In the genomic region with DNA sequence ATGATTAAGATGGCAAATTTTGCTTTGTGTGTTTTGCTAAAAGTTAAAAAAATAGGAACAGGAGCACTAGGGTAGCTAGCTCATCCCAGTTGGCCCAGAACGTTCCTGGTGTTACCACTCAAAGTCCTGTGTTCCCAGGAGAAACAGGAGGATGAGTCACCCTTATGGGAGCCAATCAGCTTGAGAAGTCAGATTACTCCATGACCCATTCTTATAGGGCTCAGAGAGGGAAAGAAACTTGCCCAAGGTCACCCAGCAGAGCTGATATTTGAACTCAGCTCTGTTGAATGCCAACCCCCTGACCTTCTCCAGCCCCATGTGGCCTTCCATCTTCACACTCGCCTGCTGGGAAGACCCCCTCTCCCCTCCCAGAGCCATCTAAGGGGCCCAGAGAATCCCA, we compare ENCODE assay signal across 29 cellular contexts. TPM values are rescaled to one million over a fixed set of nuclear protein-coding genes. Genes with fewer than 3 reads are reported as not detected.
A peak's percentile ranks its signal among the peaks of the same experiment; 100 is the strongest.
DNase-seq lines count a peak whose midpoint lies in the region; ATAC-seq, FAIRE-seq and TF ChIP-seq lines count a peak whose summit lies in the region.
"Had no signal": no experiment of that assay in that cellular context is flagged by ENCODE, and none has a peak within 500 bp of the region (broad histone marks: within the 10 kb centered on the region; RNA-seq: fewer than 3 reads in every experiment).

No MANE protein-coding gene starts in this region.

- FAIRE-seq in endothelial cell of umbilical vein (lab: Jason Lieb, UNC) = no peak
- FAIRE-seq: astrocyte, D721Med, GM12892, urothelium cell line had no signal

- CTCF ChIA-PET in HEK293 (lab: Yijun Ruan, JAX) (interaction anchor here (0.7 kb wide), 1 partner anchor 32 kb away, joined by 3 read pairs; no protein-coding TSS in a partner anchor), endothelial cell of umbilical vein (lab: Charles Lee) (no interaction called here)

- H3K27ac ChIP-seq in HEK293 (ENCODE audit: extremely low read depth, low read depth, low read length) = no peak overlapping the region
- no peak overlapping the region for H3K27ac ChIP-seq in endothelial cell of umbilical vein (ENCODE audit: insufficient read depth, low read depth, low read length)
- H3K27ac ChIP-seq in mesenchymal stem cell (ENCODE audit: low read length, poor library complexity, severe bottlenecking) = no peak overlapping the region
- H3K27ac ChIP-seq: KMS-11, neural progenitor cell, thoracic aorta, VCaP had no signal

- no peak overlapping the region for H3K4me3 ChIP-seq in AG10803 (ENCODE audit: low read length)
- no peak overlapping the region for H3K4me3 ChIP-seq in HEK293 (ENCODE audit: low read depth, low read length)
- no peak overlapping the region for H3K4me3 ChIP-seq in endothelial cell of umbilical vein (replicated peaks in 1 of 3; ENCODE audit: insufficient read depth in 1 of 3, low read depth in 1 of 3, low read length in 3 of 3)
- no peak overlapping the region for H3K4me3 ChIP-seq in mesenchymal stem cell (ENCODE audit: insufficient read depth in 1 of 2, low read depth in 1 of 2, low read length in 2 of 2)
- H3K4me3 ChIP-seq: esophagus muscularis mucosa, neural progenitor cell, thoracic aorta had no signal

- 37% methylated on average over 2 of the region's 2 CpGs for WGBS in mesenchymal stem cell

- TF ChIP-seq CTCF in AG10803 (conservative IDR thresholded peaks at IDR 0.05; ENCODE audit: low read length) (no peak), HEK293 (tag by site-specific recombination; IDR thresholded peaks at IDR 0.05) (no peak), endothelial cell of umbilical vein (IDR thresholded peaks at IDR 0.05; ENCODE audit: extremely low read depth in 1 of 2, insufficient read depth in 1 of 2, low read depth in 1 of 2, low read length in 2 of 2) (no peak)

- H2AFZ ChIP-seq in endothelial cell of umbilical vein (ENCODE audit: low read depth, low read length) = no peak overlapping the region
- no peak overlapping the region for H2AFZ ChIP-seq in mesenchymal stem cell (ENCODE audit: low read depth, low read length)
- H2AFZ ChIP-seq: neural progenitor cell had no signal

- H3K18ac ChIP-seq in mesenchymal stem cell (ENCODE audit: low read depth in 1 of 2, low read length in 2 of 2) = no peak overlapping the region

- no peak overlapping the region for H3K14ac ChIP-seq in mesenchymal stem cell (ENCODE audit: low read length in 2 of 2)

- H4K20me1 ChIP-seq in endothelial cell of umbilical vein (replicated peaks; ENCODE audit: control insufficient read depth, extremely low read depth, insufficient read depth, low read length) = no peaks in the 10 kb centered on the region

- no peak overlapping the region for H2BK15ac ChIP-seq in mesenchymal stem cell (ENCODE audit: low read depth, poor library complexity, severe bottlenecking)

- H3K4me2 ChIP-seq in endothelial cell of umbilical vein (ENCODE audit: insufficient read depth, low read length) (no peak overlapping the region), mesenchymal stem cell (ENCODE audit: low read length, poor library complexity, severe bottlenecking) (no peak overlapping the region)
- H3K4me2 ChIP-seq: KMS-11, neural progenitor cell had no signal

- no peak overlapping the region for H4K91ac ChIP-seq in mesenchymal stem cell (ENCODE audit: low read length)

- no peaks in the 10 kb centered on the region for H3K9me1 ChIP-seq in endothelial cell of umbilical vein (replicated peaks; ENCODE audit: control insufficient read depth, extremely low read depth, insufficient read depth, low read length)

- H3K9ac ChIP-seq in endothelial cell of umbilical vein (replicated peaks; ENCODE audit: extremely low read depth, insufficient read depth, low read length) (no peak overlapping the region), mesenchymal stem cell (ENCODE audit: low read length) (no peak overlapping the region)
- H3K9ac ChIP-seq: KMS-11, neural progenitor cell had no signal

- no peak overlapping the region for H2BK5ac ChIP-seq in mesenchymal stem cell (ENCODE audit: low read depth, low read length, poor library complexity, severe bottlenecking)

- no TSS peak for BruUV-seq in endothelial cell of umbilical vein (replicated peaks; lab: Mats Ljungman, UMichigan)

- POLR2A ChIA-PET in HEK293 (lab: Yijun Ruan, JAX) (interaction anchor here (1.8 kb wide), 1 partner anchor 23 kb away, joined by 6 read pairs; no protein-coding TSS in a partner anchor), endothelial cell of umbilical vein (lab: Charles Lee) (interaction anchor here (0.6 kb wide), 1 partner anchor 40 kb away, joined by 3 read pairs; a partner anchor contains a TSS)

- peak; percentile 37 for DNase-seq in AG10803 (ENCODE audit: low read depth)
- DNase-seq in endothelial cell of umbilical vein (ENCODE audit: low read depth, low spot score) = no peak
- peak; percentile 49 for DNase-seq in mesenchymal stem cell
- DNase-seq in NK-92 (lab: John Stamatoyannopoulos, UW; ENCODE audit: unreplicated experiment) = no peak
- no peak for DNase-seq in KG1 (lab: John Stamatoyannopoulos, UW)
- DNase-seq: activated CD4-positive, alpha-beta T cell treated with anti-CD3 and anti-CD28 coated beads for 4 hours; activated gamma-delta T cell; activated naive CD8-positive, alpha-beta T cell treated with anti-CD3 and anti-CD28 coated beads, Interleukin-2, amount 10 ng/mL, durations not matched to agents 7 days and 5 days; activated T-cell treated with anti-CD3 and anti-CD28 coated beads, Interleukin-2, amount 50 U/mL, for 1 hour; central memory CD4-positive, alpha-beta T cell; endodermal cell; NCI-H146; NCI-H446 treated with DMSO at 0.1 percent for 48 hours; SHP77; stimulated activated naive CD8-positive, alpha-beta T cell treated with anti-CD3 and anti-CD28 coated beads, Interleukin-15, Interleukin-2, amounts not matched to agents 100 U/mL and 50 U/mL, for 24 hours had no signal

- no peak overlapping the region for H3K4ac ChIP-seq in mesenchymal stem cell (ENCODE audit: low read depth in 1 of 2, low read length in 2 of 2)

- H3K79me2 ChIP-seq in endothelial cell of umbilical vein (ENCODE audit: control insufficient read depth, insufficient read depth, low read length) = no peaks in the 10 kb centered on the region

- H3K4me1 ChIP-seq in HEK293 (ENCODE audit: control insufficient read depth, insufficient read depth, low read length) (no peaks in the 10 kb centered on the region), endothelial cell of umbilical vein (ENCODE audit: control insufficient read depth, extremely low read depth, insufficient read depth, low read length) (no peaks in the 10 kb centered on the region), mesenchymal stem cell (ENCODE audit: control insufficient read depth, insufficient read depth, low read depth, low read length) (peaks cover 1% of the 10 kb centered on the region)
- H3K4me1 ChIP-seq: neural progenitor cell had no signal

- intact Hi-C loops in endothelial cell of umbilical vein (cut with micrococcal nuclease) = no loop called here

- no peak overlapping the region for H2BK12ac ChIP-seq in mesenchymal stem cell (ENCODE audit: low read length in 2 of 2)

- H3K36me3 ChIP-seq in HEK293 (ENCODE audit: control insufficient read depth in 2 of 2, insufficient read depth in 1 of 2, low read length in 2 of 2) = no peaks in the 10 kb centered on the region
- H3K36me3 ChIP-seq in endothelial cell of umbilical vein (ENCODE audit: control insufficient read depth in 2 of 2, extremely low read depth in 1 of 2, insufficient read depth in 2 of 2, low read length in 2 of 2) = no peaks in the 10 kb centered on the region
- H3K36me3 ChIP-seq in mesenchymal stem cell (ENCODE audit: control insufficient read depth in 1 of 2, insufficient read depth in 2 of 2, low read depth in 1 of 2, low read length in 2 of 2) = no peaks in the 10 kb centered on the region
- H3K36me3 ChIP-seq: neural progenitor cell, thoracic aorta had no signal

- no peak overlapping the region for H2AK5ac ChIP-seq in mesenchymal stem cell (ENCODE audit: low read length, severe bottlenecking)

- H3K23ac ChIP-seq in mesenchymal stem cell (ENCODE audit: low read length in 2 of 2) = no peak overlapping the region

- H3K9me3 ChIP-seq in HEK293 (ENCODE audit: control insufficient read depth, insufficient read depth, low read depth, low read length) (no peaks in the 10 kb centered on the region), endothelial cell of umbilical vein (replicated peaks; ENCODE audit: control insufficient read depth, insufficient read depth, low read length) (no peaks in the 10 kb centered on the region), mesenchymal stem cell (ENCODE audit: control insufficient read depth, low read length) (no peaks in the 10 kb centered on the region)
- H3K9me3 ChIP-seq: esophagus muscularis mucosa, thoracic aorta had no signal

- no peak for TF ChIP-seq POLR2A in endothelial cell of umbilical vein (IDR thresholded peaks at IDR 0.05; ENCODE audit: low read depth, low read length)

- no peak for ATAC-seq in GM18519 (IDR thresholded peaks at IDR 0.05; ENCODE audit: low FRiP score, unreplicated experiment)
- ATAC-seq in HG02588 (IDR thresholded peaks at IDR 0.05; ENCODE audit: unreplicated experiment) = no peak
- ATAC-seq: stimulated activated naive CD8-positive, alpha-beta T cell treated with anti-CD3 and anti-CD28 coated beads, Interleukin-15, Interleukin-2, amounts not matched to agents 100 U/mL and 50 U/mL, for 24 hours had no signal

- no peak overlapping the region for H2BK120ac ChIP-seq in mesenchymal stem cell (ENCODE audit: low read depth, low read length)

- no peak overlapping the region for H4K8ac ChIP-seq in mesenchymal stem cell (ENCODE audit: low read length)

- dilution Hi-C loops in endothelial cell of umbilical vein (cut with MboI; ENCODE audit: extremely low pct_ligation_motif_present, low sequenced_read_pairs) = no loop called here

- no peaks in the 10 kb centered on the region for H3K79me1 ChIP-seq in mesenchymal stem cell (replicated peaks; ENCODE audit: low read length, poor library complexity, severe bottlenecking)

- H3K27me3 ChIP-seq in endothelial cell of umbilical vein (ENCODE audit: control insufficient read depth in 2 of 2, insufficient read depth in 2 of 2, low read length in 2 of 2) (no peaks in the 10 kb centered on the region), mesenchymal stem cell (ENCODE audit: control insufficient read depth in 1 of 2, insufficient read depth in 1 of 2, low read length in 2 of 2) (peaks cover 0 to 9% of the 10 kb centered on the region in 2 experiments)
- H3K27me3 ChIP-seq: esophagus muscularis mucosa, neural progenitor cell had no signal

RNA-seq across cellular contexts. Expression of a gene that starts 13.0 kb away (rescaled TPM):
- not detected in 2 replicates for total RNA-seq in endothelial cell of umbilical vein
- polyA plus RNA-seq in endothelial cell of umbilical vein = not detected in 2 replicates
- not detected in 2 replicates for polyA plus RNA-seq in endothelial cell of umbilical vein (2011; cell fraction: cytosol; rRNA removed)
- polyA plus RNA-seq in endothelial cell of umbilical vein (2011; cell fraction: nucleus; rRNA removed) = not detected in 2 replicates
- not detected in 2 replicates for polyA plus RNA-seq in endothelial cell of umbilical vein (2012)
- not detected in 2 replicates for polyA minus RNA-seq in endothelial cell of umbilical vein
- polyA minus RNA-seq in endothelial cell of umbilical vein (2011; cell fraction: cytosol; rRNA and poly(A)+ RNA removed) = not detected
- not detected in 2 replicates for polyA minus RNA-seq in endothelial cell of umbilical vein (2011; cell fraction: nucleus; rRNA and poly(A)+ RNA removed)
- polyA plus RNA-seq in mesenchymal stem cell (2013, experiment 1 of 2) = not detected
- not detected for polyA plus RNA-seq in mesenchymal stem cell (2013, experiment 2 of 2)
- total RNA-seq: activated CD8-positive, alpha-beta memory T cell treated with anti-CD3 and anti-CD28 coated beads for 36 hours; activated naive CD8-positive, alpha-beta T cell treated with anti-CD3 and anti-CD28 coated beads, Interleukin-2, amount 10 ng/mL, durations not matched to agents 7 days and 5 days; Daoy had no signal

RNA-seq across cellular contexts. Expression of a gene that starts 25.1 kb away (rescaled TPM):
- total RNA-seq in endothelial cell of umbilical vein = 157 and 170 TPM in 2 replicates
- 175 and 176 TPM in 2 replicates for polyA plus RNA-seq in endothelial cell of umbilical vein
- polyA plus RNA-seq in endothelial cell of umbilical vein (2011; cell fraction: cytosol; rRNA removed) = 157 and 188 TPM in 2 replicates
- polyA plus RNA-seq in endothelial cell of umbilical vein (2011; cell fraction: nucleus; rRNA removed) = 286 and 301 TPM in 2 replicates
- polyA plus RNA-seq in endothelial cell of umbilical vein (2012) = 128 and 197 TPM in 2 replicates
- polyA minus RNA-seq in endothelial cell of umbilical vein = 126 and 148 TPM in 2 replicates
- 31.7 TPM for polyA minus RNA-seq in endothelial cell of umbilical vein (2011; cell fraction: cytosol; rRNA and poly(A)+ RNA removed)
- 148 and 217 TPM in 2 replicates for polyA minus RNA-seq in endothelial cell of umbilical vein (2011; cell fraction: nucleus; rRNA and poly(A)+ RNA removed)
- 83.5 TPM for polyA plus RNA-seq in mesenchymal stem cell (2013, experiment 1 of 2)
- polyA plus RNA-seq in mesenchymal stem cell (2013, experiment 2 of 2) = 80.6 TPM

RNA-seq across cellular contexts. Expression of a gene that starts 39.4 kb away (rescaled TPM):
- total RNA-seq in endothelial cell of umbilical vein = 2,318 and 2,351 TPM in 2 replicates
- polyA plus RNA-seq in endothelial cell of umbilical vein = 1,496 and 1,538 TPM in 2 replicates
- polyA plus RNA-seq in endothelial cell of umbilical vein (2011; cell fraction: cytosol; rRNA removed) = 1,233 and 1,709 TPM in 2 replicates
- polyA plus RNA-seq in endothelial cell of umbilical vein (2011; cell fraction: nucleus; rRNA removed) = 673 and 729 TPM in 2 replicates
- 2,769 and 3,429 TPM in 2 replicates for polyA plus RNA-seq in endothelial cell of umbilical vein (2012)
- polyA minus RNA-seq in endothelial cell of umbilical vein = 1,311 and 1,583 TPM in 2 replicates
- 1,714 TPM for polyA minus RNA-seq in endothelial cell of umbilical vein (2011; cell fraction: cytosol; rRNA and poly(A)+ RNA removed)
- 301 and 535 TPM in 2 replicates for polyA minus RNA-seq in endothelial cell of umbilical vein (2011; cell fraction: nucleus; rRNA and poly(A)+ RNA removed)
- polyA plus RNA-seq in mesenchymal stem cell (2013, experiment 1 of 2) = 2,485 TPM
- polyA plus RNA-seq in mesenchymal stem cell (2013, experiment 2 of 2) = 2,452 TPM

Comparison
In these comparisons a context has a peak if more than half of its experiments do, and no peak if none do; other contexts are left out.
1. DNase-seq: peak in AG10803 (single experiment) and mesenchymal stem cell (single experiment); none in endothelial cell of umbilical vein (single experiment), NK-92 (single experiment) and KG1 (single experiment).